In the genomic region with DNA sequence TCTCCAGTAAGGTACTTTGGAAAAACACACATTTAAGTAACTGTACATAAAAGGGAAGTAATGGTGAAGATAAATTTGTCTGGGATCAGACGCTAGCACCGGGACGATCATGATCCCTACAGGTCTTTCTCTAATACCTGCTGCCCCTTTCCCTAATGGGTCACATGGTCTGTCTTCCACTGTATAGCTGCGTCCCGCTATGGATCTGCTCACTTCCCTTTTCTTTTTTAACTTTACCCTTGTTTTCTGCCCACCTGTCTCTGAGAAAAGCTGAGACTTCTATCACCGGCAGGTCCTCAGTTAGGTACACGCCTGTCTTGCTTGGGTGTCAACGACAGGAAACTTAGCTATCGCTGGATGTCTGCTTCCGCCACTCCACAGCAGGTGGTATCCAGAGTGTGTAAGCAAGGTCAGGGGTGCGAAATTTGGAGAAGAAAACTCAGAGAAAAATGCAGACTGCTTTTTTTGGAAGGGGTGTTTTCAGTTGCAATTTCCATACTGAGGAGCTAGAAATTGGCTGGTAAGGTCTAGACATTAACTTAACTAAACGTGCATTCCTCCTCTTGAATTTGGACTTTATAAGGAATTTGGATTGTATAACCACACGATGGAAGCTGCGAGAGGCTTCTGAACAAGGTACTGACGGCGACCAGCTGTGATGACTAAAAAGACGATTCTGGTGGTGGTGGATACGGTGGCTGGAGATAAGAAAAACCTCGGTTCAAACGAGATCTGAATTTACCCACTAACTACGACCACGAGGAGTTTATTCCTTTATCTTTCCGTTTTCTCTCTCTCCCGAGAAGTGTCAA, we compare ENCODE assay signal across 7 cellular contexts. TPM values are rescaled to one million over a fixed set of nuclear protein-coding genes. Genes with fewer than 3 reads are reported as not detected.
DNase-seq lines count a peak whose midpoint lies in the region; ATAC-seq, FAIRE-seq and TF ChIP-seq lines count a peak whose summit lies in the region.

No MANE protein-coding gene starts in this region.

- H3K9me3 ChIP-seq in mesodermal cell (ENCODE audit: control insufficient read depth, low read length) (no peaks in the 10 kb centered on the region), upper lobe of left lung (no peaks in the 10 kb centered on the region)

- no peak for TF ChIP-seq CTCF in upper lobe of left lung (IDR thresholded peaks at IDR 0.05)

- H3K4me3 ChIP-seq in mesodermal cell (ENCODE audit: extremely low read depth, insufficient read depth, low read length, poor library complexity, severe bottlenecking), result peak overlapping the region; percentile 96
- peak overlapping the region; percentile 59 to 100 (median 96) for H3K4me3 ChIP-seq in upper lobe of left lung

- H3K36me3 ChIP-seq in mesodermal cell (ENCODE audit: control insufficient read depth, insufficient read depth, low read length), result peaks cover 15% of the 10 kb centered on the region
- H3K36me3 ChIP-seq in upper lobe of left lung, result no peaks in the 10 kb centered on the region

- 54 to 60% methylated on average over 10 to 13 of the region's 24 CpGs for WGBS in mesodermal cell (ENCODE audit: insufficient coverage in 2 of 2), 2 experiments
- 9 to 14% methylated on average over 24 of the region's 24 CpGs for WGBS in upper lobe of left lung, 2 donors

- H3K4me1 ChIP-seq in mesodermal cell (ENCODE audit: control insufficient read depth, insufficient read depth, low read length, poor library complexity, severe bottlenecking) (peaks cover 48% of the 10 kb centered on the region), upper lobe of left lung (peaks cover 32 to 47% (median 33%) of the 10 kb centered on the region in 4 donors)

- no peak for FAIRE-seq in GM12891 (lab: Jason Lieb, UNC)

- DNase-seq in GM12891 (ENCODE audit: insufficient read length, low spot score) (no peak), SHP77 (lab: John Stamatoyannopoulos, UW) (peak; percentile 34 to 44), caudate nucleus (lab: John Stamatoyannopoulos, UW) (peak in 16 of 61 donors; percentile 6 to 55 (median 25)), upper lobe of left lung (no peak), hippocampal formation (lab: John Stamatoyannopoulos, UW) (no peak)

- H3K27me3 ChIP-seq in upper lobe of left lung, result no peaks in the 10 kb centered on the region

- TF ChIP-seq POLR2A in GM12891 (IDR thresholded peaks at IDR 0.05; ENCODE audit: low read depth, low read length) (no peak), upper lobe of left lung (IDR thresholded peaks at IDR 0.05) (no peak)

- peak overlapping the region; percentile 100 for H3K27ac ChIP-seq in caudate nucleus (ENCODE audit: low read depth, low read length)
- peak overlapping the region; percentile 100 for H3K27ac ChIP-seq in mesodermal cell (ENCODE audit: low read depth, low read length, severe bottlenecking)
- H3K27ac ChIP-seq in upper lobe of left lung, result peak overlapping the region; percentile 93 to 99 (median 96)

- peak; percentile 15 for ATAC-seq in HG02642 (IDR thresholded peaks at IDR 0.05; ENCODE audit: poor library complexity, unreplicated experiment)
- ATAC-seq in upper lobe of left lung (ENCODE audit: low FRiP score in 2 of 2), result no peak

- no peak for TF ChIP-seq EP300 in upper lobe of left lung (IDR thresholded peaks at IDR 0.05)

TF ChIP-seq in GM12891, 5 proteins besides CTCF, POLR2A, EP300 and RAD21:
- TF ChIP-seq SPI1 (IDR thresholded peaks at IDR 0.05; ENCODE audit: low read depth, low read length) (peak; percentile 78), POLR2AphosphoS5 (IDR thresholded peaks at IDR 0.05; ENCODE audit: low read depth, low read length) (no peak), TAF1 (IDR thresholded peaks at IDR 0.05; ENCODE audit: low read depth, low read length) (no peak), POU2F2 (IDR thresholded peaks at IDR 0.05; ENCODE audit: low read depth, low read length) (no peak), PAX5 (IDR thresholded peaks at IDR 0.05; ENCODE audit: insufficient read depth, low read length, severe bottlenecking) (peak; percentile 81)
TF ChIP-seq in GM12891: peak in this region for 2.

RNA-seq across cellular contexts. Expression of a gene that starts 1.1 kb away (rescaled TPM):
- polyA plus RNA-seq in GM12891 (2012; ENCODE audit: low read depth, missing spikeins), result 8.6 TPM
- 23.1 TPM for polyA plus RNA-seq in mesodermal cell (2013, experiment 1 of 2)
- polyA plus RNA-seq in mesodermal cell (2013, experiment 2 of 2), result 23.4 TPM
- 10 to 100 TPM; 15.8 to 40.5 (median 25.0) TPM for total RNA-seq in upper lobe of left lung

Comparison
In these comparisons a context has a peak if more than half of its experiments do, and no peak if none do; other contexts are left out.
1. DNase-seq: peak in SHP77 (2 of 2); none in GM12891 (single experiment), upper lobe of left lung (0 of 2) and hippocampal formation (0 of 2).
2. Peak in every context shown above with its lines, with median percentiles within 50 percentile points of each other: H3K27ac ChIP-seq.